In genomic region chr17:68246271-68247028, GRCh38 we compare ENCODE assay signal across 8 cellular contexts. TPM values are rescaled to one million over a fixed set of nuclear protein-coding genes. Genes with fewer than 3 reads are reported as not detected.
DNase-seq lines count a peak whose midpoint lies in the region; ATAC-seq, FAIRE-seq and TF ChIP-seq lines count a peak whose summit lies in the region.

No MANE protein-coding gene starts in this region.

- H3K27ac ChIP-seq in CD8-positive, alpha-beta memory T cell (ENCODE audit: low read depth, low read length), result peak overlapping the region; percentile 96
- H3K27ac ChIP-seq in astrocyte (ENCODE audit: low read depth, low read length), result no peak overlapping the region
- H3K27ac ChIP-seq in neural cell (ENCODE audit: low read length), result no peak overlapping the region

- H3K4me3 ChIP-seq in CD8-positive, alpha-beta memory T cell (ENCODE audit: low read length), result peak overlapping the region; percentile 97
- H3K4me3 ChIP-seq in Jurkat, Clone E6-1 (ENCODE audit: low read length), result peak overlapping the region; percentile 90
- H3K4me3 ChIP-seq in astrocyte (ENCODE audit: insufficient read depth, low read depth, low read length) (no peak overlapping the region), neural cell (ENCODE audit: low read length) (peak overlapping the region; percentile 91)

- H3K36me3 Mint-ChIP-seq in CD8-positive, alpha-beta memory T cell, result peaks cover 0 to 31% (median 2%) of the 10 kb centered on the region in 3 donors
- no peaks in the 10 kb centered on the region for H3K36me3 Mint-ChIP-seq in astrocyte (ENCODE audit: low read depth, unreplicated experiment)

- H3K27ac Mint-ChIP-seq in CD8-positive, alpha-beta memory T cell, result peak overlapping the region; percentile 45 to 100 (median 96)
- peak overlapping the region; percentile 44 for H3K27ac Mint-ChIP-seq in astrocyte (ENCODE audit: unreplicated experiment)

- peaks cover 0 to 8% of the 10 kb centered on the region in 2 donors for H3K27me3 Mint-ChIP-seq in CD8-positive, alpha-beta memory T cell
- no peaks in the 10 kb centered on the region for H3K27me3 Mint-ChIP-seq in astrocyte (ENCODE audit: low read depth, unreplicated experiment)

- H3K9me3 ChIP-seq in CD8-positive, alpha-beta memory T cell (ENCODE audit: low read length), result no peaks in the 10 kb centered on the region
- H3K9me3 ChIP-seq in astrocyte (ENCODE audit: insufficient read depth, low read depth, low read length), result no peaks in the 10 kb centered on the region
- H3K9me3 ChIP-seq in neural cell (ENCODE audit: low read length), result no peaks in the 10 kb centered on the region

- DNase-seq in CD8-positive, alpha-beta memory T cell, result no peak
- no peak for DNase-seq in Jurkat, Clone E6-1 (ENCODE audit: low read depth, low spot score)
- no peak for DNase-seq in astrocyte (ENCODE audit: low read depth)
- no peak for DNase-seq in NCI-H524 treated with DMSO at 0.1 percent for 48 hours (lab: John Stamatoyannopoulos, UW)
- DNase-seq in SW 1271 (lab: John Stamatoyannopoulos, UW), result no peak
- DNase-seq in C1 segment of cervical spinal cord (lab: John Stamatoyannopoulos, UW), result no peak

- peak overlapping the region; percentile 90 for H3K4me2 ChIP-seq in astrocyte (ENCODE audit: low read length)
- no peak overlapping the region for H3K4me2 ChIP-seq in neural cell (ENCODE audit: low read length)

- TF ChIP-seq CTCF in astrocyte (IDR thresholded peaks at IDR 0.05; ENCODE audit: insufficient read depth, low read depth, low read length) (no peak), neural cell (IDR thresholded peaks at IDR 0.05; ENCODE audit: poor library complexity, severe bottlenecking) (no peak)

- peaks cover 4% of the 10 kb centered on the region for H3K36me3 ChIP-seq in CD8-positive, alpha-beta memory T cell (ENCODE audit: insufficient read depth, low read length)
- no peaks in the 10 kb centered on the region for H3K36me3 ChIP-seq in astrocyte (ENCODE audit: insufficient read depth, low read length)
- H3K36me3 ChIP-seq in neural cell (ENCODE audit: insufficient read depth, low read length), result no peaks in the 10 kb centered on the region

- H3K4me1 Mint-ChIP-seq in CD8-positive, alpha-beta memory T cell, result peaks cover 32 to 56% (median 55%) of the 10 kb centered on the region in 3 donors
- peaks cover 4% of the 10 kb centered on the region for H3K4me1 Mint-ChIP-seq in astrocyte (ENCODE audit: low read depth, unreplicated experiment)

- POLR2A ChIA-PET in CD8-positive, alpha-beta memory T cell (lab: Charles Lee), result interaction anchor here (0.6 to 3.9 kb wide), 14 partner anchors 8 to 277 kb away, joined by 3 to 53 read pairs (median 12); partner anchors contain the start of genes ARSG, SLC16A6 and WIPI1

- no peaks in the 10 kb centered on the region for H3K9me3 Mint-ChIP-seq in CD8-positive, alpha-beta memory T cell
- H3K9me3 Mint-ChIP-seq in astrocyte (ENCODE audit: unreplicated experiment), result no peaks in the 10 kb centered on the region

- H3K4me1 ChIP-seq in CD8-positive, alpha-beta memory T cell (ENCODE audit: insufficient read depth, low read length), result peaks cover 30% of the 10 kb centered on the region
- H3K4me1 ChIP-seq in astrocyte (ENCODE audit: insufficient read depth, low read length), result peaks cover 9% of the 10 kb centered on the region

- ATAC-seq in GM21576 (IDR thresholded peaks at IDR 0.05; ENCODE audit: unreplicated experiment), result no peak

- H4K20me1 ChIP-seq in astrocyte (ENCODE audit: insufficient read depth, low read length) (no peaks in the 10 kb centered on the region), neural cell (ENCODE audit: insufficient read depth) (no peaks in the 10 kb centered on the region)

- H2AFZ ChIP-seq in astrocyte (ENCODE audit: low read depth, low read length) (no peak overlapping the region), neural cell (ENCODE audit: low read depth, low read length) (no peak overlapping the region)

- TF ChIP-seq EP300 in neural cell (conservative IDR thresholded peaks at IDR 0.05; ENCODE audit: poor library complexity, severe bottlenecking), result no peak

- H3F3A ChIP-seq in neural cell (ENCODE audit: insufficient read depth, low read length, poor library complexity, severe bottlenecking), result no peaks in the 10 kb centered on the region

- H3K9ac ChIP-seq in astrocyte (ENCODE audit: low read length) (peak overlapping the region; percentile 94), neural cell (ENCODE audit: low read length) (no peak overlapping the region)

- H3K27me3 ChIP-seq in CD8-positive, alpha-beta memory T cell (ENCODE audit: insufficient read depth, low read length, poor library complexity, severe bottlenecking), result no peaks in the 10 kb centered on the region
- H3K27me3 ChIP-seq in astrocyte (ENCODE audit: insufficient read depth, low read length) (no peaks in the 10 kb centered on the region), neural cell (ENCODE audit: insufficient read depth, low read depth, low read length) (no peaks in the 10 kb centered on the region)

- peaks cover 8% of the 10 kb centered on the region for H3K79me2 ChIP-seq in astrocyte (ENCODE audit: insufficient read depth, low read length)
- H3K79me2 ChIP-seq in neural cell (replicated peaks; ENCODE audit: insufficient read depth, low read length), result no peaks in the 10 kb centered on the region

- TF ChIP-seq RAD21 in neural cell (conservative IDR thresholded peaks at IDR 0.05), result no peak

- CTCF ChIA-PET in CD8-positive, alpha-beta memory T cell (lab: Charles Lee), result interaction anchor here (1.0 to 4.3 kb wide), 7 partner anchors 9 to 212 kb away, joined by 3 to 34 read pairs (median 6); no protein-coding TSS in a partner anchor

- no peak for FAIRE-seq in astrocyte (lab: Jason Lieb, UNC)

- H3K9me2 ChIP-seq in neural cell (ENCODE audit: insufficient read depth, low read length), result no peaks in the 10 kb centered on the region

- H3K4me3 Mint-ChIP-seq in CD8-positive, alpha-beta memory T cell, result peak overlapping the region; percentile 87 to 98 (median 96)
- H3K4me3 Mint-ChIP-seq in astrocyte (ENCODE audit: unreplicated experiment), result peak overlapping the region; percentile 93

TF ChIP-seq in neural cell, 6 proteins besides CTCF, POLR2A, EP300 and RAD21:
- TF ChIP-seq EZH2 (IDR thresholded peaks at IDR 0.05; ENCODE audit: borderline replicate concordance, insufficient read depth, low read length, poor library complexity, severe bottlenecking) (no peak), REST (IDR thresholded peaks at IDR 0.05; ENCODE audit: borderline replicate concordance) (no peak), TAF1 (IDR thresholded peaks at IDR 0.05; ENCODE audit: low read depth) (no peak), MXI1 (conservative IDR thresholded peaks at IDR 0.05; ENCODE audit: poor library complexity, severe bottlenecking) (no peak), SMC3 (conservative IDR thresholded peaks at IDR 0.05; ENCODE audit: poor library complexity) (no peak), POLR2AphosphoS5 (IDR thresholded peaks at IDR 0.05) (no peak)

RNA-seq across cellular contexts. Expression of gene AMZ2, which starts 1.4 kb away (rescaled TPM):
- 100 to 1,000 TPM; 113 to 118 TPM for total RNA-seq in CD8-positive, alpha-beta memory T cell
- 141 TPM for polyA plus RNA-seq in CD8-positive, alpha-beta memory T cell
- 104 TPM for polyA plus RNA-seq in Jurkat, Clone E6-1 (2012; ENCODE audit: insufficient read depth, insufficient read length)
- total RNA-seq in astrocyte, result 76.2 and 78.0 TPM in 2 replicates
- polyA plus RNA-seq in neural cell, result 131 and 158 TPM in 2 replicates
- 71.5 and 80.3 TPM in 2 replicates for polyA minus RNA-seq in neural cell

RNA-seq across cellular contexts. Expression of gene SLC16A6, which starts 44.5 kb away (rescaled TPM):
- total RNA-seq in CD8-positive, alpha-beta memory T cell, result 1 to 10 TPM; 8.4 to 9.4 TPM
- 1.3 TPM for polyA plus RNA-seq in CD8-positive, alpha-beta memory T cell
- polyA plus RNA-seq in Jurkat, Clone E6-1 (2012; ENCODE audit: insufficient read depth, insufficient read length), result not detected
- 0.34 and 0.62 TPM in 2 replicates for total RNA-seq in astrocyte
- 15.6 and 17.6 TPM in 2 replicates for polyA plus RNA-seq in neural cell
- 42.4 and 44.6 TPM in 2 replicates for polyA minus RNA-seq in neural cell

RNA-seq across cellular contexts. Expression of gene ARSG, which starts 44.8 kb away (rescaled TPM):
- total RNA-seq in CD8-positive, alpha-beta memory T cell, result 1 to 10 TPM; 7.0 to 7.7 TPM
- polyA plus RNA-seq in CD8-positive, alpha-beta memory T cell, result 9.5 TPM
- polyA plus RNA-seq in Jurkat, Clone E6-1 (2012; ENCODE audit: insufficient read depth, insufficient read length), result 4.5 TPM
- total RNA-seq in astrocyte, result 2.6 and 4.0 TPM in 2 replicates
- 11.3 and 16.9 TPM in 2 replicates for polyA plus RNA-seq in neural cell
- polyA minus RNA-seq in neural cell, result 31.9 and 56.6 TPM in 2 replicates
